ENCODE assay signal across 8 cellular contexts in genomic region chr19:16327911-16328823, GRCh38. TPM values are rescaled to one million over a fixed set of nuclear protein-coding genes. Genes with fewer than 3 reads are reported as not detected.
A peak's percentile ranks its signal among the peaks of the same experiment; 100 is the strongest.
DNase-seq lines count a peak whose midpoint lies in the region; ATAC-seq and TF ChIP-seq lines count a peak whose summit lies in the region.

No MANE protein-coding gene starts in this region.

- peak overlapping the region; percentile 19; the same call in 1 of the 2 replicates for H3K4me3 ChIP-seq in HL-60 (replicated peaks; ENCODE audit: insufficient read depth, low read length)
- peak overlapping the region in 56 of 59 donors; percentile 13 to 76 (median 60) for H3K4me3 ChIP-seq in dorsolateral prefrontal cortex
- H3K4me3 ChIP-seq in mucosa of stomach (ENCODE audit: low read length), result peak overlapping the region; percentile 87
- H3K4me3 ChIP-seq in upper lobe of right lung, result peak overlapping the region; percentile 71

- H3K27ac ChIP-seq in HL-60 (replicated peaks) (peak overlapping the region; percentile 78), dorsolateral prefrontal cortex (peak overlapping the region in 57 of 59 donors; percentile 21 to 92 (median 79)), upper lobe of right lung (peak overlapping the region; percentile 96)

- H3K9ac ChIP-seq in mucosa of stomach (ENCODE audit: low read length), result peak overlapping the region; percentile 100

- peak; percentile 56 for ATAC-seq in upper lobe of right lung

- H3K27me3 ChIP-seq in HL-60 (ENCODE audit: insufficient read depth, poor library complexity, severe bottlenecking), result peaks cover 17% of the 10 kb centered on the region
- peaks cover 0 to 11% (median 0%) of the 10 kb centered on the region in 45 donors for H3K27me3 ChIP-seq in dorsolateral prefrontal cortex
- no peaks in the 10 kb centered on the region for H3K27me3 ChIP-seq in mucosa of stomach (ENCODE audit: control insufficient read depth, insufficient read depth, low read length)
- H3K27me3 ChIP-seq in upper lobe of right lung, result no peaks in the 10 kb centered on the region

- H3K4me1 ChIP-seq in mucosa of stomach (ENCODE audit: control insufficient read depth, insufficient read depth, low read length), result peaks cover 36% of the 10 kb centered on the region
- peaks cover 23% of the 10 kb centered on the region for H3K4me1 ChIP-seq in upper lobe of right lung

- TF ChIP-seq CTCF in HL-60 (IDR thresholded peaks at IDR 0.05; ENCODE audit: insufficient read depth, low read length) (no peak), dorsolateral prefrontal cortex (IDR thresholded peaks at IDR 0.05 in 54 of 56, conservative IDR thresholded peaks at IDR 0.05 in 2 of 56; ENCODE audit: low read depth in 1 of 56, partially characterized antibody in 56 of 56) (no peak), upper lobe of right lung (IDR thresholded peaks at IDR 0.05) (no peak)

- H3K9me3 ChIP-seq in mucosa of stomach (ENCODE audit: control insufficient read depth, low read length) (no peaks in the 10 kb centered on the region), upper lobe of right lung (no peaks in the 10 kb centered on the region)

- intact Hi-C loops in dorsolateral prefrontal cortex (cut with DNase I) (loop anchor here in 1 of 2 donors (5.0 kb wide), 2 partner anchors 46 to 76 kb away; no protein-coding TSS in a partner anchor), upper lobe of right lung (cut with DNase I) (no loop called here)

- peaks cover 30% of the 10 kb centered on the region for H3K36me3 ChIP-seq in mucosa of stomach (ENCODE audit: control insufficient read depth, insufficient read depth, low read length)
- H3K36me3 ChIP-seq in upper lobe of right lung, result peaks cover 15% of the 10 kb centered on the region

- peak; percentile 98 to 100 for DNase-seq in HL-60 (ENCODE audit: low read depth in 1 of 2, low spot score in 1 of 2)
- peak; percentile 76 for DNase-seq in UCSD-AML1 (lab: John Stamatoyannopoulos, UW; ENCODE audit: unreplicated experiment)
- DNase-seq in dorsolateral prefrontal cortex, result peak in 7 of 10 donors; percentile 42 to 73 (median 53)
- DNase-seq in upper lobe of right lung, result peak; percentile 89
- DNase-seq in HT-29 (ENCODE audit: low spot score), result no peak
- no peak for DNase-seq in NCI-H2081 (lab: John Stamatoyannopoulos, UW)
- no peak for DNase-seq in DMS79 treated with DMSO at 0.1 percent for 48 hours (lab: John Stamatoyannopoulos, UW)

RNA-seq across cellular contexts. Expression of gene KLF2, which starts 3.5 kb away (rescaled TPM):
- total RNA-seq in dorsolateral prefrontal cortex (10 to 100 TPM in 102 of 120 experiments, 1 to 10 TPM in 18; 5.2 to 50.8 (median 15.6) TPM), upper lobe of right lung (198 TPM)
- 3.5 and 5.9 TPM in 2 replicates for total RNA-seq in HT-29 (2014; rRNA removed; shearing (Covaris generic))

Comparison
In these comparisons a context has a peak if more than half of its experiments do, and no peak if none do; other contexts are left out.
1. DNase-seq: peak in HL-60 (2 of 2), UCSD-AML1 (single experiment), dorsolateral prefrontal cortex (7 of 10) and upper lobe of right lung (single experiment); none in HT-29 (single experiment), NCI-H2081 (0 of 2) and DMS79 treated with DMSO at 0.1 percent for 48 hours (single experiment).
2. H3K4me3 ChIP-seq: peak in every context shown above with its lines; median percentile 87 in mucosa of stomach; 71 in upper lobe of right lung; 60 in dorsolateral prefrontal cortex; 19 in HL-60.
3. Peak in every context shown above with its lines, with median percentiles within 50 percentile points of each other: H3K27ac ChIP-seq.